In genomic region chr10:20004087-20004523, GRCh38 we compare ENCODE assay signal across 8 cellular contexts.
DNase-seq lines count a peak whose midpoint lies in the region; ATAC-seq and TF ChIP-seq lines count a peak whose summit lies in the region.

No MANE protein-coding gene starts in this region.

- H3K9ac ChIP-seq in adipocyte (ENCODE audit: low read length), result peak overlapping the region; percentile 49

- peaks cover 18% of the 10 kb centered on the region for H3K9me3 Mint-ChIP-seq in T-helper 2 cell treated with Interferon-gamma antibody and Interleukin-4, amounts not matched to agents 5 μg/mL and 100 μg/mL, for 36 hours

- H3K4me3 ChIP-seq in adipocyte (ENCODE audit: low read length) (no peak overlapping the region), lung (no peak overlapping the region)

- H3K4me1 ChIP-seq in adipocyte (ENCODE audit: control insufficient read depth, insufficient read depth, low read length) (peaks cover 10% of the 10 kb centered on the region), lung (ENCODE audit: control insufficient read depth in 2 of 2, insufficient read depth in 2 of 2, low read length in 2 of 2) (peaks cover 4 to 14% of the 10 kb centered on the region in 2 donors)

- H3K9me3 ChIP-seq in adipocyte (ENCODE audit: control insufficient read depth, low read length) (no peaks in the 10 kb centered on the region), lung (ENCODE audit: control insufficient read depth in 2 of 2, insufficient read depth in 1 of 2, low read length in 1 of 2) (peaks cover 0 to 3% of the 10 kb centered on the region in 2 donors)

- peak overlapping the region; percentile 79 to 91 for H3K27ac ChIP-seq in lung (ENCODE audit: low read depth in 1 of 2, low read length in 1 of 2)

- H3K4me1 Mint-ChIP-seq in T-helper 2 cell treated with Interferon-gamma antibody and Interleukin-4, amounts not matched to agents 5 μg/mL and 100 μg/mL, for 36 hours (ENCODE audit: low read depth), result no peaks in the 10 kb centered on the region

- H3K4me3 Mint-ChIP-seq in T-helper 2 cell treated with Interferon-gamma antibody and Interleukin-4, amounts not matched to agents 5 μg/mL and 100 μg/mL, for 36 hours, result no peak overlapping the region

- no peak overlapping the region for H3K27ac Mint-ChIP-seq in T-helper 2 cell treated with Interferon-gamma antibody and Interleukin-4, amounts not matched to agents 5 μg/mL and 100 μg/mL, for 36 hours

- H3K36me3 ChIP-seq in adipocyte (ENCODE audit: control insufficient read depth, insufficient read depth, low read length, severe bottlenecking) (no peaks in the 10 kb centered on the region), lung (ENCODE audit: control insufficient read depth in 2 of 2, insufficient read depth in 2 of 2, low read length in 2 of 2) (peaks cover 0 to 6% of the 10 kb centered on the region in 2 donors)

- no peaks in the 10 kb centered on the region for H3K27me3 ChIP-seq in adipocyte (replicated peaks; ENCODE audit: control insufficient read depth, insufficient read depth, low read length)
- no peaks in the 10 kb centered on the region for H3K27me3 ChIP-seq in lung (ENCODE audit: control insufficient read depth, insufficient read depth)

- TF ChIP-seq CTCF in lung (IDR thresholded peaks at IDR 0.05; ENCODE audit: control extremely low read depth, extremely low read depth), result no peak

- H3K27me3 Mint-ChIP-seq in T-helper 2 cell treated with Interferon-gamma antibody and Interleukin-4, amounts not matched to agents 5 μg/mL and 100 μg/mL, for 36 hours (ENCODE audit: low read depth), result no peaks in the 10 kb centered on the region

- ATAC-seq in GM19324 (IDR thresholded peaks at IDR 0.05; ENCODE audit: low FRiP score, unreplicated experiment), result peak; percentile 44
- ATAC-seq in HG03097 (IDR thresholded peaks at IDR 0.05; ENCODE audit: low FRiP score, unreplicated experiment), result peak; percentile 49
- ATAC-seq in lung (ENCODE audit: insufficient read depth, low FRiP score), result peak; percentile 17

- H3K36me3 Mint-ChIP-seq in T-helper 2 cell treated with Interferon-gamma antibody and Interleukin-4, amounts not matched to agents 5 μg/mL and 100 μg/mL, for 36 hours (ENCODE audit: low read depth), result no peaks in the 10 kb centered on the region

- DNase-seq in adipocyte (ENCODE audit: low read depth) (no peak), lung (ENCODE audit: low spot score) (peak; percentile 44), SW 1271 (lab: John Stamatoyannopoulos, UW) (no peak), NCI-H1048 (lab: John Stamatoyannopoulos, UW) (no peak), dermis blood vessel endothelial cell (no peak)
- no peak for DNase-seq in T-helper 2 cell treated with Interferon-gamma antibody and Interleukin-4, amounts not matched to agents 5 μg/mL and 100 μg/mL, for 36 hours (ENCODE audit: low spot score)

- WGBS in lung, 2 donors, result 26 to 46% methylated on average over 3 of the region's 3 CpGs
